In genomic region chr12:131203666-131204415, GRCh38 we compare ENCODE assay signal across 16 cellular contexts.
"Had no signal": no experiment of that assay in that cellular context is flagged by ENCODE, and none has a peak within 500 bp of the region (broad histone marks: within the 10 kb centered on the region; RNA-seq: fewer than 3 reads in every experiment).

No MANE protein-coding gene starts in this region.

- H3K27me3 Mint-ChIP-seq: activated CD8-positive, alpha-beta T cell treated with anti-CD3 and anti-CD28 coated beads for 36 hours; activated naive CD4-positive, alpha-beta T cell treated with anti-CD3 and anti-CD28 coated beads, Interleukin-2, amount 50 U/mL, for 24 hours; activated T-helper 17 cell treated with anti-CD3 and anti-CD28 coated beads, Interleukin-2, amount 50 U/mL, for 72 hours; brain had no signal

- H3K36me3 Mint-ChIP-seq: activated naive CD4-positive, alpha-beta T cell treated with anti-CD3 and anti-CD28 coated beads, Interleukin-2, amount 50 U/mL, for 24 hours; brain; natural killer cell had no signal

- DNase-seq: activated CD8-positive, alpha-beta T cell treated with anti-CD3 and anti-CD28 coated beads for 36 hours; amniotic stem cell; cerebellar nuclear complex; natural killer cell; occipital lobe; psoas muscle; stimulated activated CD4-positive, alpha-beta T cell treated with anti-CD3 and anti-CD28 coated beads, Interleukin-2, amount 100 ng/mL, for 48 hours; stimulated activated naive CD4-positive, alpha-beta T cell treated with Interleukin-2 at 50 U/mL for 16 hours; T-helper 9 cell; trophoblast cell had no signal

- H3K27ac ChIP-seq: dorsolateral prefrontal cortex, psoas muscle, VCaP had no signal

- ATAC-seq: activated CD8-positive, alpha-beta T cell treated with anti-CD3 and anti-CD28 coated beads for 36 hours; activated T-helper 17 cell treated with anti-CD3 and anti-CD28 coated beads, Interleukin-2, amount 50 U/mL, for 72 hours; esophagus mucosa; natural killer cell; psoas muscle had no signal

- H3K4me1 ChIP-seq: psoas muscle had no signal

- H3K9me3 ChIP-seq: psoas muscle had no signal

- H3K4me1 Mint-ChIP-seq: activated naive CD4-positive, alpha-beta T cell treated with anti-CD3 and anti-CD28 coated beads, Interleukin-2, amount 50 U/mL, for 24 hours; activated T-helper 17 cell treated with anti-CD3 and anti-CD28 coated beads, Interleukin-2, amount 50 U/mL, for 72 hours; natural killer cell had no signal

- H3K4me3 Mint-ChIP-seq: activated CD8-positive, alpha-beta T cell treated with anti-CD3 and anti-CD28 coated beads for 36 hours; activated naive CD4-positive, alpha-beta T cell treated with anti-CD3 and anti-CD28 coated beads, Interleukin-2, amount 50 U/mL, for 24 hours; activated T-helper 17 cell treated with anti-CD3 and anti-CD28 coated beads, Interleukin-2, amount 50 U/mL, for 72 hours; brain; natural killer cell had no signal

- H3K9me3 Mint-ChIP-seq: activated CD8-positive, alpha-beta T cell treated with anti-CD3 and anti-CD28 coated beads for 36 hours; activated naive CD4-positive, alpha-beta T cell treated with anti-CD3 and anti-CD28 coated beads, Interleukin-2, amount 50 U/mL, for 24 hours; activated T-helper 17 cell treated with anti-CD3 and anti-CD28 coated beads, Interleukin-2, amount 50 U/mL, for 72 hours; brain; natural killer cell had no signal

- H3K27ac Mint-ChIP-seq: activated CD8-positive, alpha-beta T cell treated with anti-CD3 and anti-CD28 coated beads for 36 hours; activated naive CD4-positive, alpha-beta T cell treated with anti-CD3 and anti-CD28 coated beads, Interleukin-2, amount 50 U/mL, for 24 hours; activated T-helper 17 cell treated with anti-CD3 and anti-CD28 coated beads, Interleukin-2, amount 50 U/mL, for 72 hours; natural killer cell had no signal
